Comparison of ENCODE assay signal across 1 cellular context in genomic region chr9:128917151-128917849, GRCh38.
A peak's percentile ranks its signal among the peaks of the same experiment; 100 is the strongest.
TF ChIP-seq lines count a peak whose summit lies in the region.

No MANE protein-coding gene starts in this region.

TF ChIP-seq in HepG2, 621 proteins besides CTCF, POLR2A, EP300 and RAD21 (continued from another document):
- TF ChIP-seq NFKB2 (CRISPR knock-in tag; IDR thresholded peaks at IDR 0.05; ENCODE audit: borderline replicate concordance) (peak; percentile 91), ZNF790 (CRISPR knock-in tag; IDR thresholded peaks at IDR 0.05; ENCODE audit: borderline replicate concordance) (0 out of 2 replicates have a peak, but pooled peaks have one; percentile 36), HNF4A (CRISPR knock-in tag; IDR thresholded peaks at IDR 0.05) (peak; percentile 75), MTERF4 (CRISPR knock-in tag; IDR thresholded peaks at IDR 0.05) (no peak), SAP130 (CRISPR knock-in tag; IDR thresholded peaks at IDR 0.05; ENCODE audit: low read depth) (peak; percentile 70)
